11 cellular contexts compared by ENCODE assay signal in genomic region chr19:42051166-42052115, GRCh38. TPM values are rescaled to one million over a fixed set of nuclear protein-coding genes. Genes with fewer than 3 reads are reported as not detected.
A peak's percentile ranks its signal among the peaks of the same experiment; 100 is the strongest.
DNase-seq lines count a peak whose midpoint lies in the region; ATAC-seq and TF ChIP-seq lines count a peak whose summit lies in the region.
"Had no signal": no experiment of that assay in that cellular context is flagged by ENCODE, and none has a peak within 500 bp of the region (broad histone marks: within the 10 kb centered on the region; RNA-seq: fewer than 3 reads in every experiment).

No MANE protein-coding gene starts in this region.

- no peaks in the 10 kb centered on the region for H3K36me3 Mint-ChIP-seq in activated naive CD8-positive, alpha-beta T cell treated with anti-CD3 and anti-CD28 coated beads, Interleukin-2, amount 50 U/mL, for 24 hours (ENCODE audit: low read depth)
- H3K36me3 Mint-ChIP-seq in progenitor cell of endocrine pancreas (ENCODE audit: insufficient read depth): peaks cover 1% of the 10 kb centered on the region

- no peak for TF ChIP-seq CTCF in smooth muscle cell (IDR thresholded peaks at IDR 0.05; ENCODE audit: borderline replicate concordance, insufficient read depth, poor library complexity, severe bottlenecking)
- no peak for TF ChIP-seq CTCF in progenitor cell of endocrine pancreas (IDR thresholded peaks at IDR 0.05; ENCODE audit: unreplicated experiment)

- no peak overlapping the region for H3K27ac Mint-ChIP-seq in activated naive CD8-positive, alpha-beta T cell treated with anti-CD3 and anti-CD28 coated beads, Interleukin-2, amount 50 U/mL, for 24 hours
- H3K27ac Mint-ChIP-seq in progenitor cell of endocrine pancreas: no peak overlapping the region
- H3K27ac Mint-ChIP-seq: mesothelial cell of epicardium had no signal

- WGBS in smooth muscle cell (ENCODE audit: low lambda C conversion rate): 91% methylated on average over 14 of the region's 14 CpGs

- no peaks in the 10 kb centered on the region for H3K9me3 Mint-ChIP-seq in activated naive CD8-positive, alpha-beta T cell treated with anti-CD3 and anti-CD28 coated beads, Interleukin-2, amount 50 U/mL, for 24 hours
- no peaks in the 10 kb centered on the region for H3K9me3 Mint-ChIP-seq in progenitor cell of endocrine pancreas (ENCODE audit: low read depth)
- H3K9me3 Mint-ChIP-seq: mesothelial cell of epicardium had no signal

- no peak overlapping the region for H2AFZ ChIP-seq in smooth muscle cell (ENCODE audit: low read depth)

- H3K79me2 ChIP-seq in smooth muscle cell (ENCODE audit: low read depth): no peaks in the 10 kb centered on the region

- H3K4me3 ChIP-seq in smooth muscle cell: no peak overlapping the region
- H3K4me3 ChIP-seq: sigmoid colon, SK-N-MC had no signal

- DNase-seq in activated CD4-positive, alpha-beta T cell treated with anti-CD3 and anti-CD28 coated beads for 48 hours: peak; percentile 71
- no peak for DNase-seq in activated CD4-positive, alpha-beta T cell treated with anti-CD3 and anti-CD28 coated beads for 4 hours
- peak; percentile 94 for DNase-seq in HPDE6-E6E7 (ENCODE audit: extremely low spot score)
- peak; percentile 24 for DNase-seq in activated naive CD8-positive, alpha-beta T cell treated with anti-CD3 and anti-CD28 coated beads, Interleukin-2, amount 50 U/mL, for 24 hours
- DNase-seq in smooth muscle cell (lab: John Stamatoyannopoulos, UW; ENCODE audit: unreplicated experiment): no peak
- no peak for DNase-seq in ACHN
- DNase-seq in progenitor cell of endocrine pancreas (ENCODE audit: low spot score, unreplicated experiment): no peak
- DNase-seq in NCI-H2081 treated with DMSO at 0.1 percent for 48 hours (lab: John Stamatoyannopoulos, UW): no peak
- DNase-seq: sigmoid colon had no signal

- no peaks in the 10 kb centered on the region for H3K27me3 ChIP-seq in smooth muscle cell (ENCODE audit: low read depth)
- H3K27me3 ChIP-seq: sigmoid colon had no signal

- H3K27me3 Mint-ChIP-seq in activated naive CD8-positive, alpha-beta T cell treated with anti-CD3 and anti-CD28 coated beads, Interleukin-2, amount 50 U/mL, for 24 hours: no peaks in the 10 kb centered on the region
- H3K27me3 Mint-ChIP-seq in progenitor cell of endocrine pancreas: no peaks in the 10 kb centered on the region

- H3K9me3 ChIP-seq in smooth muscle cell (replicated peaks; ENCODE audit: low read depth): no peaks in the 10 kb centered on the region
- H3K9me3 ChIP-seq: sigmoid colon had no signal

- H4K20me1 ChIP-seq in smooth muscle cell (ENCODE audit: low read depth): no peaks in the 10 kb centered on the region

- H3F3A ChIP-seq in smooth muscle cell (ENCODE audit: low read depth): no peaks in the 10 kb centered on the region

- peak overlapping the region; percentile 84 for H3K27ac ChIP-seq in smooth muscle cell (ENCODE audit: low read depth)
- H3K27ac ChIP-seq: sigmoid colon, SK-N-MC had no signal

- peak; percentile 92 for ATAC-seq in activated naive CD8-positive, alpha-beta T cell treated with anti-CD3 and anti-CD28 coated beads, Interleukin-2, amount 50 U/mL, for 24 hours

- H3K4me1 Mint-ChIP-seq in activated naive CD8-positive, alpha-beta T cell treated with anti-CD3 and anti-CD28 coated beads, Interleukin-2, amount 50 U/mL, for 24 hours: peaks cover 18% of the 10 kb centered on the region
- H3K4me1 Mint-ChIP-seq in progenitor cell of endocrine pancreas (ENCODE audit: low read depth): no peaks in the 10 kb centered on the region
- H3K4me1 Mint-ChIP-seq: mesothelial cell of epicardium had no signal

- H3K4me1 ChIP-seq in smooth muscle cell (ENCODE audit: low read depth): no peaks in the 10 kb centered on the region

- in situ Hi-C loops in ACHN (cut with HindIII; ENCODE audit: low pct_ligation_motif_present, low pct_unique_long_range_greater_than_20kb, low sequenced_read_pairs): no loop called here

- H3K4me2 ChIP-seq in smooth muscle cell: no peak overlapping the region

- H3K9ac ChIP-seq in smooth muscle cell (ENCODE audit: low read depth): no peak overlapping the region

- no peak overlapping the region for H3K4me3 Mint-ChIP-seq in activated naive CD8-positive, alpha-beta T cell treated with anti-CD3 and anti-CD28 coated beads, Interleukin-2, amount 50 U/mL, for 24 hours
- H3K4me3 Mint-ChIP-seq in progenitor cell of endocrine pancreas (ENCODE audit: low read depth): no peak overlapping the region
- H3K4me3 Mint-ChIP-seq: mesothelial cell of epicardium had no signal

- no peaks in the 10 kb centered on the region for H3K36me3 ChIP-seq in smooth muscle cell (ENCODE audit: low read depth)

RNA-seq across cellular contexts. Expression of gene GRIK5, which starts 18.6 kb away (rescaled TPM):
- total RNA-seq in smooth muscle cell: 0.58 and 2.0 TPM in 2 replicates
- polyA plus RNA-seq in smooth muscle cell: 0.67 and 1.9 TPM in 2 replicates
- 10.7 and 11.6 TPM in 2 replicates for total RNA-seq in progenitor cell of endocrine pancreas

RNA-seq across cellular contexts. Expression of gene ZNF574, which starts 24.5 kb away (rescaled TPM):
- total RNA-seq in smooth muscle cell: 8.9 and 13.6 TPM in 2 replicates
- polyA plus RNA-seq in smooth muscle cell: 20.5 and 22.9 TPM in 2 replicates
- 19.3 and 22.5 TPM in 2 replicates for total RNA-seq in progenitor cell of endocrine pancreas

RNA-seq across cellular contexts. Expression of gene ATP1A3, which starts 57.4 kb away (rescaled TPM):
- total RNA-seq in smooth muscle cell (not detected in 2 replicates), progenitor cell of endocrine pancreas (0.29 TPM in 2 replicates)
- polyA plus RNA-seq in smooth muscle cell: not detected in 2 replicates
- total RNA-seq: mesothelial cell of epicardium had no signal

Comparison
In these comparisons a context has a peak if more than half of its experiments do, and no peak if none do; other contexts are left out.
1. DNase-seq: peak in activated CD4-positive, alpha-beta T cell treated with anti-CD3 and anti-CD28 coated beads for 48 hours (single experiment), HPDE6-E6E7 (single experiment) and activated naive CD8-positive, alpha-beta T cell treated with anti-CD3 and anti-CD28 coated beads, Interleukin-2, amount 50 U/mL, for 24 hours (single experiment); none in activated CD4-positive, alpha-beta T cell treated with anti-CD3 and anti-CD28 coated beads for 4 hours (0 of 2), smooth muscle cell (single experiment), ACHN (single experiment), progenitor cell of endocrine pancreas (single experiment) and NCI-H2081 treated with DMSO at 0.1 percent for 48 hours (single experiment).